Comparison of ENCODE assay signal across 11 cellular contexts in the genomic region with DNA sequence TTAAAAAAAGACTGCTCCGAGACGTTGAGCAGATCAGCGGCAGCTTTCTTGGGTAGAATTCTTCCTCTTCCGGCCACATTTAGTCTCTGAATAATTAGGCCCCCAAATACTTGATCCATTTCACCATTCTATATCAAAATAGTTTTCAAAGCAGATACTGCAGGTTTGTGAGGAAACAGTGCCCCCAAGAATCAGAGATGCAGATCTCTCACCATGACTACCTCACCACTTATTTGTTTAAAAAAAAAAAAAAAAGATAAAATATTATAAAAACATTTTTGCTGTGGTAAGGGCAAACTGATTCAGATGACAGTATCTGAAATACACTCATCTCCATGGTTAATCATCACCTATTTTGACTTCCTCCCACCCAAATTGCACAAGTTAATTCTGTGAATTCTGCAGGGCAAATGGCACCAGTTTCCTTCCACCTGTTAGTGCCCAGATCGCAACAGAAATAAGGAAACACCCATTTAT.
DNase-seq lines count a peak whose midpoint lies in the region; ATAC-seq and TF ChIP-seq lines count a peak whose summit lies in the region.
"Had no signal": no experiment of that assay in that cellular context is flagged by ENCODE, and none has a peak within 500 bp of the region (broad histone marks: within the 10 kb centered on the region; RNA-seq: fewer than 3 reads in every experiment).

No MANE protein-coding gene starts in this region.

- H3K79me2 ChIP-seq in DOHH2 (ENCODE audit: control insufficient read depth, low read length), result peaks cover 100% of the 10 kb centered on the region

- TF ChIP-seq CTCF in DOHH2 (IDR thresholded peaks at IDR 0.05; ENCODE audit: low read depth, low read length, poor library complexity, severe bottlenecking), result no peak
- TF ChIP-seq CTCF in HEK293 (tag by site-specific recombination; IDR thresholded peaks at IDR 0.05), result no peak
- TF ChIP-seq CTCF in activated B cell treated with CpG ODN at 0.5 μM for 24 hours (IDR thresholded peaks at IDR 0.05), result no peak
- TF ChIP-seq CTCF in gastroesophageal sphincter (IDR thresholded peaks at IDR 0.05), result no peak
- TF ChIP-seq CTCF in breast epithelium (IDR thresholded peaks at IDR 0.05), result no peak

- CTCF ChIA-PET in HEK293 (lab: Yijun Ruan, JAX), result interaction anchor here (0.6 to 0.7 kb wide), 2 partner anchors 10 to 237 kb away, joined by 3 to 4 read pairs; no protein-coding TSS in a partner anchor
- CTCF ChIA-PET in activated B cell treated with CpG ODN at 0.5 μM for 24 hours (lab: Charles Lee), result interaction anchor here (1.9 kb wide), 1 partner anchor 27 kb away, joined by 5 read pairs; no protein-coding TSS in a partner anchor

- H3K36me3 Mint-ChIP-seq in activated B cell treated with CpG ODN at 0.5 μM for 24 hours (ENCODE audit: low read depth) (peaks cover 52% of the 10 kb centered on the region), memory B cell (peaks cover 39% of the 10 kb centered on the region)

- no peak for TF ChIP-seq POLR2A in gastroesophageal sphincter (IDR thresholded peaks at IDR 0.05)
- no peak for TF ChIP-seq POLR2A in breast epithelium (IDR thresholded peaks at IDR 0.05)

- DNase-seq in activated B cell treated with CpG ODN at 0.5 μM for 24 hours (no peak), memory B cell (ENCODE audit: low spot score in 2 of 2) (no peak), breast epithelium (ENCODE audit: low spot score in 2 of 2) (no peak), germinal center (ENCODE audit: low spot score) (no peak), KBM-7 (no peak)
- DNase-seq: NCI-H2081; stimulated activated CD4-positive, alpha-beta T cell treated with anti-CD3 and anti-CD28 coated beads, Interleukin-2, amount 100 ng/mL, for 24 hours had no signal

- ATAC-seq in activated B cell treated with CpG ODN at 0.5 μM for 24 hours (ENCODE audit: low read depth) (peak; percentile 50), memory B cell (ENCODE audit: low read depth) (peak; percentile 59), gastroesophageal sphincter (no peak)

- H3K4me3 Mint-ChIP-seq in activated B cell treated with CpG ODN at 0.5 μM for 24 hours (peak overlapping the region; percentile 55), memory B cell (peak overlapping the region; percentile 66)

- H3K27me3 ChIP-seq in DOHH2 (ENCODE audit: control insufficient read depth, low read length), result no peaks in the 10 kb centered on the region
- H3K27me3 ChIP-seq in gastroesophageal sphincter, result no peaks in the 10 kb centered on the region
- H3K27me3 ChIP-seq in breast epithelium, result no peaks in the 10 kb centered on the region
- H3K27me3 ChIP-seq: ascending aorta had no signal

- POLR2A ChIA-PET in HEK293 (lab: Yijun Ruan, JAX), result no interaction called here
- POLR2A ChIA-PET in activated B cell treated with CpG ODN at 0.5 μM for 24 hours (lab: Charles Lee), result interaction anchor here (0.7 to 1.8 kb wide), 9 partner anchors 9 to 314 kb away, joined by 3 to 5 read pairs (median 4); partner anchors contain the start of genes CDNF, HSPA14, MSANTD7 and SUV39H2

- H3K4me2 ChIP-seq in DOHH2 (ENCODE audit: low read length), result peak overlapping the region; percentile 55

- intact Hi-C loops in activated B cell treated with CpG ODN at 0.5 μM for 24 hours (cut with micrococcal nuclease) (loop anchor here (1.0 to 5.0 kb wide), 3 partner anchors 8 to 273 kb away; partner anchors contain the start of genes CDNF, HSPA14 and MSANTD7), breast epithelium (cut with DNase I; ENCODE audit: low total_unique reads) (no loop called here)

- 53 to 76% methylated on average over 5 of the region's 5 CpGs for WGBS in gastroesophageal sphincter (ENCODE audit: low coverage in 1 of 2), 2 donors

- H3K36me3 ChIP-seq in DOHH2 (ENCODE audit: control insufficient read depth, low read length), result peaks cover 94% of the 10 kb centered on the region
- peaks cover 0 to 10% of the 10 kb centered on the region in 2 experiments; a peak in 2 of 3 replicates for H3K36me3 ChIP-seq in HEK293 (ENCODE audit: control insufficient read depth in 2 of 2, insufficient read depth in 1 of 2, low read length in 2 of 2)
- H3K36me3 ChIP-seq in gastroesophageal sphincter, result peaks cover 0 to 11% of the 10 kb centered on the region in 2 donors
- H3K36me3 ChIP-seq in breast epithelium, result no peaks in the 10 kb centered on the region

- H3K9me3 Mint-ChIP-seq in activated B cell treated with CpG ODN at 0.5 μM for 24 hours, result peaks cover 2% of the 10 kb centered on the region
- H3K9me3 Mint-ChIP-seq in memory B cell, result peaks cover 4% of the 10 kb centered on the region

- H3K9me3 ChIP-seq in DOHH2 (ENCODE audit: control insufficient read depth, insufficient read depth, low read length) (no peaks in the 10 kb centered on the region), HEK293 (ENCODE audit: control insufficient read depth, insufficient read depth, low read depth, low read length) (no peaks in the 10 kb centered on the region), gastroesophageal sphincter (peaks cover 0 to 5% (median 0%) of the 10 kb centered on the region in 3 donors), breast epithelium (no peaks in the 10 kb centered on the region)
- H3K9me3 ChIP-seq: ascending aorta had no signal

- peaks cover 79% of the 10 kb centered on the region for H4K20me1 ChIP-seq in DOHH2 (ENCODE audit: control insufficient read depth, insufficient read depth, low read depth, low read length)

- no peak for TF ChIP-seq EP300 in gastroesophageal sphincter (IDR thresholded peaks at IDR 0.05)

- H3K4me1 Mint-ChIP-seq in activated B cell treated with CpG ODN at 0.5 μM for 24 hours (peaks cover 89% of the 10 kb centered on the region), memory B cell (peaks cover 62% of the 10 kb centered on the region)

- H3F3A ChIP-seq in DOHH2 (ENCODE audit: control insufficient read depth, insufficient read depth), result peaks cover 59% of the 10 kb centered on the region

- in situ Hi-C loops in KBM-7 (cut with MboI; ENCODE audit: low pct_unique_long_range_greater_than_20kb, low sequenced_read_pairs), result no loop called here

- H3K4me1 ChIP-seq in DOHH2 (ENCODE audit: control insufficient read depth, low read length) (peaks cover 98% of the 10 kb centered on the region), HEK293 (ENCODE audit: control insufficient read depth, insufficient read depth, low read length) (peaks cover 6% of the 10 kb centered on the region), gastroesophageal sphincter (no peaks in the 10 kb centered on the region), breast epithelium (no peaks in the 10 kb centered on the region)
- H3K4me1 ChIP-seq: ascending aorta had no signal

- H3K27ac ChIP-seq in DOHH2 (ENCODE audit: low read depth, low read length) (peak overlapping the region; percentile 31), HEK293 (ENCODE audit: extremely low read depth, low read depth, low read length) (no peak overlapping the region), gastroesophageal sphincter (no peak overlapping the region), breast epithelium (no peak overlapping the region)
- H3K27ac ChIP-seq: ascending aorta had no signal

- no peaks in the 10 kb centered on the region for H3K9me2 ChIP-seq in DOHH2 (replicated peaks; ENCODE audit: control insufficient read depth, low read length)

- H3K27me3 Mint-ChIP-seq in activated B cell treated with CpG ODN at 0.5 μM for 24 hours (no peaks in the 10 kb centered on the region), memory B cell (no peaks in the 10 kb centered on the region)

- H3K27ac Mint-ChIP-seq in activated B cell treated with CpG ODN at 0.5 μM for 24 hours (peak overlapping the region; percentile 87), memory B cell (peak overlapping the region; percentile 91)

- H3K4me3 ChIP-seq in DOHH2 (ENCODE audit: low read length), result peak overlapping the region; percentile 42
- no peak overlapping the region for H3K4me3 ChIP-seq in HEK293 (ENCODE audit: low read depth, low read length)
- H3K4me3 ChIP-seq in gastroesophageal sphincter, result no peak overlapping the region
- H3K4me3 ChIP-seq in breast epithelium, result no peak overlapping the region
- H3K4me3 ChIP-seq: ascending aorta had no signal

TF ChIP-seq in HEK293, 187 proteins besides CTCF, POLR2A, EP300 and RAD21:
- TF ChIP-seq ZNF623 (tag by site-specific recombination; IDR thresholded peaks at IDR 0.05), result no peak
- TF ChIP-seq SCRT2 (tag by site-specific recombination; IDR thresholded peaks at IDR 0.05), result peak; percentile 31; the same call in 1 of the 2 replicates
- no peak for TF ChIP-seq ZNF76 (tag by site-specific recombination; IDR thresholded peaks at IDR 0.05; ENCODE audit: borderline replicate concordance, low read depth)
- TF ChIP-seq ZNF184 (tag by site-specific recombination; IDR thresholded peaks at IDR 0.05), result no peak
- TF ChIP-seq ZNF121 (tag by site-specific recombination; IDR thresholded peaks at IDR 0.05), result no peak
